Comparison of ENCODE assay signal across 23 cellular contexts in genomic region chr14:104937694-104938365, GRCh38. TPM values are rescaled to one million over a fixed set of nuclear protein-coding genes. Genes with fewer than 3 reads are reported as not detected.
"Had no signal": no experiment of that assay in that cellular context is flagged by ENCODE, and none has a peak within 500 bp of the region (broad histone marks: within the 10 kb centered on the region; RNA-seq: fewer than 3 reads in every experiment).

No MANE protein-coding gene starts in this region.

- H3K4me1 ChIP-seq: foreskin keratinocyte, prostate gland had no signal

- H3K36me3 ChIP-seq: ovary, prostate gland had no signal

- H3K27ac ChIP-seq: foreskin keratinocyte, ovary, prostate gland, testis had no signal

- H3K27me3 ChIP-seq: ovary, testis had no signal

- ATAC-seq: activated CD4-positive, alpha-beta T cell treated with anti-CD3 and anti-CD28 coated beads for 36 hours; foreskin keratinocyte; natural killer cell; stimulated activated naive B cell treated with anti-CD40 and anti-IgM and Interleukin-4, amounts not matched to agents 10 μg/mL and 1 μg/mL and 100 μg/mL, for 72 hours; WTC11 had no signal

- DNase-seq: activated CD4-positive, alpha-beta T cell treated with anti-CD3 and anti-CD28 coated beads for 36 hours; activated CD4-positive, alpha-beta T cell treated with anti-CD3 and anti-CD28 coated beads, Interleukin-2, amount 50 U/mL, for 4 hours; activated CD8-positive, alpha-beta memory T cell treated with anti-CD3 and anti-CD28 coated beads for 24 hours; activated naive CD4-positive, alpha-beta T cell treated with Interleukin-2 at 50 U/mL for 16 hours; activated T-cell treated with anti-CD3 and anti-CD28 coated beads, Interleukin-2, amount 50 U/mL, for 48 hours; amygdala; cerebellar nuclear complex; cortex of kidney; erythroblast; kidney; midbrain; natural killer cell; stimulated activated CD4-positive, alpha-beta T cell treated with anti-CD3 and anti-CD28 coated beads, Interleukin-2, amount 100 ng/mL, for 48 hours; stimulated activated CD8-positive, alpha-beta memory T cell treated with anti-CD3 and anti-CD28 coated beads, Interleukin-4, amount 100 ng/mL, for 48 hours; stimulated activated naive B cell treated with anti-CD40 and anti-IgM and Interleukin-4, amounts not matched to agents 10 μg/mL and 1 μg/mL and 100 μg/mL, for 72 hours; T-helper 9 cell; testis had no signal

- H3K9me3 ChIP-seq: ovary, prostate gland, testis had no signal

- H3K4me3 ChIP-seq: lung, ovary, prostate gland, testis had no signal

RNA-seq across cellular contexts. Expression of gene PLD4, which starts 13.2 kb away (rescaled TPM):
- total RNA-seq: activated CD4-positive, alpha-beta T cell treated with anti-CD3 and anti-CD28 coated beads for 36 hours; foreskin keratinocyte; glomerular endothelial cell had no signal
